Comparison of ENCODE assay signal across 27 cellular contexts in the genomic region with DNA sequence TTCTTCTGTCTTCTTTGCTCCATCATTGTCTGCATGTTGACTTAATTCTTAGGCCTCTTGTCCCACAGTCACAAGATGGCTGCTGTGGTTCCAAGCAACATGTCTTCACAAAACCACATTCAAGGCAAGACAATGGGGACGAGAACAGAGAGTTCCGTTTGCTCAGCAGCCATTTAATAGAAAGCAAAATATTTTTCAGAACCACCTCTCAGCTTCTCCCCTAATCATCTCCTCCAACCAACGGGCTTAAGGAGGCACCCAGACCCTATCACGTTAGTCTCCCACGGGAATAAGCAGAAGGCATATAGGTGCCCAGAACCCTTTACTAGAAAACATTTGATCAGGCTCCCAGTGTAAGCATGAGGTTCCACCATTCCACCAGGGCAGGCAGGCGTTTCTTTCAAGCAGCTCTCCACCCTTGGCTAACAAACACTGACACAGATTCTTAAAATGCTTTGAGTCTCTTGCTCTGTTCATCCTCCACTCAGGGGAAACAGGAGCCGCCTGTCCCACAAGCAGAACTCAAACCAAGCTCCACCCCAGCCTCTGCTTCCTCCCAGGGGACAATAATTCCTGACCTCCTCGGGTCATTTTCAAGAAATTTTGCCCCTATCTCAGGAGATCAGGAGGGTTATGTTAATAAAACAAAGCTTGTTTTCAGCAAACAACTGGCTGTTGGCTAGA. TPM values are rescaled to one million over a fixed set of nuclear protein-coding genes. Genes with fewer than 3 reads are reported as not detected.
DNase-seq lines count a peak whose midpoint lies in the region; ATAC-seq, FAIRE-seq and TF ChIP-seq lines count a peak whose summit lies in the region.
"Had no signal": no experiment of that assay in that cellular context is flagged by ENCODE, and none has a peak within 500 bp of the region (broad histone marks: within the 10 kb centered on the region; RNA-seq: fewer than 3 reads in every experiment).

No MANE protein-coding gene starts in this region.

- H3K4me1 ChIP-seq in right cardiac atrium (ENCODE audit: control insufficient read depth, insufficient read depth, low read length) (peaks cover 10% of the 10 kb centered on the region), right atrium auricular region (peaks cover 0 to 6% of the 10 kb centered on the region in 2 donors), Loucy (ENCODE audit: insufficient read depth, low read length, poor library complexity, severe bottlenecking) (peaks cover 56% of the 10 kb centered on the region), esophagus (ENCODE audit: control insufficient read depth in 2 of 2, insufficient read depth in 2 of 2, low read length in 1 of 2) (peaks cover 0 to 11% of the 10 kb centered on the region in 2 donors), thyroid gland (peaks cover 82 to 94% of the 10 kb centered on the region in 2 donors)
- H3K4me1 ChIP-seq: A549 had no signal

- peak overlapping the region; percentile 40 for H3K9ac ChIP-seq in Loucy (ENCODE audit: low read depth, low read length, poor library complexity, severe bottlenecking)
- H3K9ac ChIP-seq: GM23248 had no signal

- no peak for FAIRE-seq in HTR-8/SVneo (lab: Jason Lieb, UNC)
- FAIRE-seq: A549, GM12891 had no signal

- H3K27ac ChIP-seq in right cardiac atrium (ENCODE audit: low read length): peak overlapping the region; percentile 20
- H3K27ac ChIP-seq in right atrium auricular region: peak overlapping the region in 1 of 2 donors; percentile 66
- peak overlapping the region; percentile 23 to 53 for H3K27ac ChIP-seq in esophagus (ENCODE audit: low read depth in 2 of 2, low read length in 1 of 2)
- peak overlapping the region; percentile 94 to 98 (median 97) for H3K27ac ChIP-seq in thyroid gland
- no peak overlapping the region for H3K27ac ChIP-seq in brain microvascular endothelial cell
- H3K27ac ChIP-seq: A549, GM23248, HL-60 had no signal

- H3K36me3 ChIP-seq in right atrium auricular region (no peaks in the 10 kb centered on the region), Loucy (ENCODE audit: insufficient read depth, low read length) (no peaks in the 10 kb centered on the region), esophagus (ENCODE audit: control insufficient read depth in 2 of 2, insufficient read depth in 2 of 2, low read length in 1 of 2) (no peaks in the 10 kb centered on the region), thyroid gland (no peaks in the 10 kb centered on the region), brain microvascular endothelial cell (replicated peaks) (no peaks in the 10 kb centered on the region)
- H3K36me3 ChIP-seq: BE2C had no signal

- H3K27me3 ChIP-seq in right cardiac atrium (ENCODE audit: control insufficient read depth, insufficient read depth) (no peaks in the 10 kb centered on the region), right atrium auricular region (no peaks in the 10 kb centered on the region), Loucy (ENCODE audit: insufficient read depth, low read length, poor library complexity, severe bottlenecking) (no peaks in the 10 kb centered on the region), esophagus (ENCODE audit: control insufficient read depth in 1 of 2, insufficient read depth in 2 of 2, low read length in 2 of 2) (no peaks in the 10 kb centered on the region), thyroid gland (no peaks in the 10 kb centered on the region), brain microvascular endothelial cell (replicated peaks) (no peaks in the 10 kb centered on the region)
- H3K27me3 ChIP-seq: BE2C had no signal

- TF ChIP-seq CTCF in right atrium auricular region (IDR thresholded peaks at IDR 0.05): no peak
- no peak for TF ChIP-seq CTCF in Loucy (conservative IDR thresholded peaks at IDR 0.05; ENCODE audit: low read length)
- no peak for TF ChIP-seq CTCF in thyroid gland (IDR thresholded peaks at IDR 0.05)
- no peak for TF ChIP-seq CTCF in brain microvascular endothelial cell (IDR thresholded peaks at IDR 0.05; ENCODE audit: low read depth, low read length, missing control alignments)

- intact Hi-C loops in right cardiac atrium (cut with DNase I) (no loop called here), thyroid gland (cut with DNase I) (no loop called here)

- WGBS in right cardiac atrium: 53% methylated on average over 8 of the region's 8 CpGs
- WGBS in esophagus, 2 donors: 45 to 61% methylated on average over 8 of the region's 8 CpGs
- WGBS in thyroid gland, 2 donors: 27 to 38% methylated on average over 8 of the region's 8 CpGs

- ATAC-seq in right cardiac atrium: no peak
- ATAC-seq: A549, SK-N-SH treated with all-trans-retinoic acid at 6 μM for 48 hours had no signal

- H3K4me3 ChIP-seq in right cardiac atrium (ENCODE audit: low read length) (no peak overlapping the region), right atrium auricular region (no peak overlapping the region), Loucy (ENCODE audit: low read length, poor library complexity, severe bottlenecking) (peak overlapping the region; percentile 10), esophagus (ENCODE audit: low read depth in 1 of 2, low read length in 2 of 2) (no peak overlapping the region), thyroid gland (replicated peaks in 1 of 3) (no peak overlapping the region), brain microvascular endothelial cell (ENCODE audit: low read depth, low read length) (no peak overlapping the region)
- H3K4me3 ChIP-seq: A549, GM23248 had no signal

- no peaks in the 10 kb centered on the region for H3K79me2 ChIP-seq in Loucy (ENCODE audit: insufficient read depth, low read length)

- no peaks in the 10 kb centered on the region for H3K9me2 ChIP-seq in Loucy (replicated peaks; ENCODE audit: low read depth, low read length)

- in situ Hi-C loops in brain microvascular endothelial cell (cut with HindIII; ENCODE audit: low pct_ligation_motif_present, low sequenced_read_pairs): no loop called here

- peak overlapping the region; percentile 13 for H2AFZ ChIP-seq in Loucy (ENCODE audit: low read length)
- H2AFZ ChIP-seq: GM23248 had no signal

- H3K9me3 ChIP-seq in right cardiac atrium (ENCODE audit: control insufficient read depth, low read length): no peaks in the 10 kb centered on the region
- no peaks in the 10 kb centered on the region for H3K9me3 ChIP-seq in right atrium auricular region
- H3K9me3 ChIP-seq in Loucy (ENCODE audit: insufficient read depth, low read depth, low read length): no peaks in the 10 kb centered on the region
- H3K9me3 ChIP-seq in esophagus (ENCODE audit: control insufficient read depth in 2 of 2, insufficient read depth in 1 of 2, low read depth in 1 of 2, low read length in 1 of 2): no peaks in the 10 kb centered on the region
- H3K9me3 ChIP-seq in thyroid gland: no peaks in the 10 kb centered on the region
- H3K9me3 ChIP-seq: A549 had no signal

- peak in 1 of 2 donors; percentile 48 for TF ChIP-seq POLR2A in thyroid gland (IDR thresholded peaks at IDR 0.05)

- H3F3A ChIP-seq in Loucy (ENCODE audit: low read depth): peaks cover 11% of the 10 kb centered on the region

- DNase-seq in right cardiac atrium (no peak), right atrium auricular region (ENCODE audit: low spot score) (no peak), thyroid gland (peak; percentile 85 to 86), HTR-8/SVneo (ENCODE audit: insufficient read length, low spot score) (no peak), brain microvascular endothelial cell (no peak)
- no peak for DNase-seq in activated naive CD4-positive, alpha-beta T cell treated with Interleukin-2 at 50 U/mL for 16 hours
- DNase-seq: BE2C; CD4-positive, alpha-beta T cell; COR-L47; DMS 273 treated with DMSO at 0.1 percent for 48 hours; DMS79 treated with DMSO at 0.1 percent for 48 hours; GM23248; H9; HFFc6; KG1; NCI-H1694; NCI-H2081 treated with DMSO at 0.1 percent for 48 hours; NCI-H446; NCI-H526; SHP77 treated with DMSO at 0.1 percent for 48 hours had no signal

- H3K4me2 ChIP-seq in Loucy (ENCODE audit: low read depth, low read length, poor library complexity, severe bottlenecking): peak overlapping the region; percentile 60
- H3K4me2 ChIP-seq: A549 had no signal

- H4K20me1 ChIP-seq in Loucy (ENCODE audit: insufficient read depth, low read length, poor library complexity, severe bottlenecking): no peaks in the 10 kb centered on the region

RNA-seq across cellular contexts. Expression of a gene that starts 19.0 kb away (rescaled TPM):
- 10 to 100 TPM; 29.1 to 39.4 (median 32.3) TPM for total RNA-seq in right cardiac atrium
- polyA plus RNA-seq in right cardiac atrium: 22.4 TPM
- 10 to 100 TPM; 15.1 to 23.0 TPM for total RNA-seq in right atrium auricular region
- 10 to 100 TPM; 17.6 to 28.7 TPM for polyA plus RNA-seq in esophagus
- 100 to 1,000 TPM in 1 of 4 donors, 10 to 100 TPM in 3; 34.0 to 113 (median 80.2) TPM for total RNA-seq in thyroid gland
- total RNA-seq: CD4-positive, alpha-beta T cell; GM23248; HFFc6; HT-29 had no signal
- polyA plus RNA-seq: GM23248 had no signal

Comparison
In these comparisons a context has a peak if more than half of its experiments do, and no peak if none do; other contexts are left out.
1. DNase-seq: peak in thyroid gland (2 of 2); none in right cardiac atrium (0 of 3), right atrium auricular region (single experiment), HTR-8/SVneo (single experiment), brain microvascular endothelial cell (single experiment) and activated naive CD4-positive, alpha-beta T cell treated with Interleukin-2 at 50 U/mL for 16 hours (single experiment).